In the genomic region with DNA sequence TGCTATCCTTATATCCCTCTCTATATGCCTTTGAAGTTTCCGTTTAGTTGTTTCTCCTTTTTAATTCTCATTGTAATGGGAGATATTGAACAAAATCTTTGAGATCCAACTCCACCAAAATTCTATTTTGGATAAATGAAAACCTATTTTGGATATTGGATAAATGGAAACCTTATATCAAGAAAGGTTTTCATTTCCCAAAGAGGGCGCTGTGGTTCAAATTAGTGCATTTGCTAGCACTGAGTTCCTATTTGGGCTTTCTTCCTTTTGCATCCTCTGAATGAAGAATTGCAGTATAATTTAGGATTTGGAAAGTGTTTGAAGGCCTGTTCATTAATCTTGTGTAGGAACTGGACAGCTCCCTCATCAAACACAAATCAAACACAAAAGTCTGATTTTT, we compare ENCODE assay signal across 8 cellular contexts.
A peak's percentile ranks its signal among the peaks of the same experiment; 100 is the strongest.
DNase-seq lines count a peak whose midpoint lies in the region; ATAC-seq lines count a peak whose summit lies in the region.

No MANE protein-coding gene starts in this region.

- intact Hi-C loops in sciatic nerve (cut with DNase I): no loop called here

- ATAC-seq in sciatic nerve (peak; percentile 28), HG03280 (IDR thresholded peaks at IDR 0.05; ENCODE audit: unreplicated experiment) (no peak), GM21515 (IDR thresholded peaks at IDR 0.05; ENCODE audit: unreplicated experiment) (no peak), HG02970 (IDR thresholded peaks at IDR 0.05; ENCODE audit: low FRiP score, unreplicated experiment) (no peak)

- DNase-seq in NOMO-1 treated with DMSO at 0.1 percent for 48 hours (lab: John Stamatoyannopoulos, UW; ENCODE audit: unreplicated experiment): peak; percentile 0
- no peak for DNase-seq in NOMO-1 treated with dmso at 0.1 percent for 144 hours (lab: John Stamatoyannopoulos, UW; ENCODE audit: unreplicated experiment)
- peak; percentile 13 for DNase-seq in MV-4-11 (lab: John Stamatoyannopoulos, UW)
- DNase-seq in dermis blood vessel endothelial cell: peak; percentile 55
- DNase-seq in sciatic nerve (ENCODE audit: low spot score): no peak

Comparison
In these comparisons a context has a peak if more than half of its experiments do, and no peak if none do; other contexts are left out.
1. DNase-seq: peak in NOMO-1 treated with DMSO at 0.1 percent for 48 hours (single experiment), MV-4-11 (single experiment) and dermis blood vessel endothelial cell (single experiment); none in NOMO-1 treated with dmso at 0.1 percent for 144 hours (single experiment) and sciatic nerve (single experiment).